Comparison of ENCODE assay signal across 8 cellular contexts in the genomic region with DNA sequence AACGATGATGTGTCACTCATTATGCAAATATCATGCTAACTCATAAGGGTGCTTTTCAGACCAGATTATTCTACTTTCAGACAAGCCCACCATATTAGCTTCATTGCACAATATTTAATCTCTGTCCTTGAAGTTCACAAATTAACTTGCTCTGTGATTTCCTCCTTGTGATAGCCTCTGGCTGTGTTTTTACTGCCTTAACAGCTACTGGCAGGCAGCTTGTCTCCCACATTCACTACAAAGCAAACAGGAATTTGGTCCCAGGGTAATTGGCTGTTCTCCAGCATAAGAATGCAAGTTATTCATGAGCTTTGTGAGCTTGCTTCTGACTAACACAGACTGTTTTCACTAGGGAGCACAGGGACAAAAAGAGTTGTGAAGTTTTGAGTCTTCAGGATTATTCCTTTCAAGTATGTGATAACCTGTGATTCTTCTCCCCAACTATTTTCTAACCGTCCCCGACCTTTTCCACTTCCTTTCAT.
DNase-seq lines count a peak whose midpoint lies in the region; ATAC-seq lines count a peak whose summit lies in the region.

No MANE protein-coding gene starts in this region.

- H3K4ac ChIP-seq in mesenchymal stem cell (ENCODE audit: low read depth in 1 of 2, low read length in 2 of 2), result no peak overlapping the region

- no peaks in the 10 kb centered on the region for H3K4me1 ChIP-seq in endocrine pancreas (ENCODE audit: control insufficient read depth, insufficient read depth, low read length)
- peaks cover 2% of the 10 kb centered on the region for H3K4me1 ChIP-seq in mesenchymal stem cell (ENCODE audit: control insufficient read depth, insufficient read depth, low read depth, low read length)

- CTCF ChIA-PET in activated naive CD4-positive, alpha-beta T cell treated with anti-CD3 and anti-CD28 coated beads, Interleukin-2, amount 10 ng/mL, durations not matched to agents 7 days and 5 days (lab: Charles Lee), result interaction anchor here (1.4 kb wide), 1 partner anchor 24 kb away, joined by 8 read pairs; no protein-coding TSS in a partner anchor
- CTCF ChIA-PET in activated CD4-positive, alpha-beta memory T cell treated with anti-CD3 and anti-CD28 coated beads for 36 hours (lab: Charles Lee), result interaction anchor here (1.2 to 1.5 kb wide), 2 partner anchors 34 to 51 kb away, joined by 3 to 6 read pairs; no protein-coding TSS in a partner anchor

- H3K27me3 ChIP-seq in H7 (ENCODE audit: control insufficient read depth, insufficient read depth, low read length), result no peaks in the 10 kb centered on the region
- no peaks in the 10 kb centered on the region for H3K27me3 ChIP-seq in endocrine pancreas (ENCODE audit: control insufficient read depth, insufficient read depth, low read length)
- H3K27me3 ChIP-seq in mesenchymal stem cell (ENCODE audit: control insufficient read depth in 1 of 2, insufficient read depth in 1 of 2, low read length in 2 of 2), result no peaks in the 10 kb centered on the region

- no peak overlapping the region for H3K27ac Mint-ChIP-seq in activated naive CD4-positive, alpha-beta T cell treated with anti-CD3 and anti-CD28 coated beads, Interleukin-2, amount 10 ng/mL, durations not matched to agents 7 days and 5 days
- H3K27ac Mint-ChIP-seq in activated CD4-positive, alpha-beta memory T cell treated with anti-CD3 and anti-CD28 coated beads for 36 hours, result no peak overlapping the region

- no peak for ATAC-seq in HG03469 (IDR thresholded peaks at IDR 0.05; ENCODE audit: unreplicated experiment)

- no peak overlapping the region for H2BK5ac ChIP-seq in mesenchymal stem cell (ENCODE audit: low read depth, low read length, poor library complexity, severe bottlenecking)

- H3K4me3 ChIP-seq in H7 (ENCODE audit: insufficient read depth, low read depth, low read length) (no peak overlapping the region), endocrine pancreas (ENCODE audit: control insufficient read depth, insufficient read depth, low read length) (peak overlapping the region; percentile 12), mesenchymal stem cell (ENCODE audit: insufficient read depth in 1 of 2, low read depth in 1 of 2, low read length in 2 of 2) (peak overlapping the region in 1 of 2 experiments; percentile 48)

- no peaks in the 10 kb centered on the region for H3K36me3 Mint-ChIP-seq in activated naive CD4-positive, alpha-beta T cell treated with anti-CD3 and anti-CD28 coated beads, Interleukin-2, amount 10 ng/mL, durations not matched to agents 7 days and 5 days
- peaks cover 2% of the 10 kb centered on the region for H3K36me3 Mint-ChIP-seq in activated CD4-positive, alpha-beta memory T cell treated with anti-CD3 and anti-CD28 coated beads for 36 hours

- H3K14ac ChIP-seq in mesenchymal stem cell (ENCODE audit: low read length in 2 of 2), result no peak overlapping the region

- H3K4me1 Mint-ChIP-seq in activated naive CD4-positive, alpha-beta T cell treated with anti-CD3 and anti-CD28 coated beads, Interleukin-2, amount 10 ng/mL, durations not matched to agents 7 days and 5 days, result peaks cover 19% of the 10 kb centered on the region
- H3K4me1 Mint-ChIP-seq in activated CD4-positive, alpha-beta memory T cell treated with anti-CD3 and anti-CD28 coated beads for 36 hours (ENCODE audit: low read depth), result peaks cover 33% of the 10 kb centered on the region

- H3K36me3 ChIP-seq in H7 (replicated peaks; ENCODE audit: control insufficient read depth, insufficient read depth, low read length), result no peaks in the 10 kb centered on the region
- H3K36me3 ChIP-seq in endocrine pancreas (ENCODE audit: control insufficient read depth, insufficient read depth, low read length), result no peaks in the 10 kb centered on the region
- H3K36me3 ChIP-seq in mesenchymal stem cell (ENCODE audit: control insufficient read depth in 1 of 2, insufficient read depth in 2 of 2, low read depth in 1 of 2, low read length in 2 of 2), result no peaks in the 10 kb centered on the region

- no peak overlapping the region for H4K8ac ChIP-seq in mesenchymal stem cell (ENCODE audit: low read length)

- 19% methylated on average over 3 of the region's 3 CpGs for WGBS in mesenchymal stem cell

- H3K9me3 Mint-ChIP-seq in activated naive CD4-positive, alpha-beta T cell treated with anti-CD3 and anti-CD28 coated beads, Interleukin-2, amount 10 ng/mL, durations not matched to agents 7 days and 5 days, result peaks cover 22% of the 10 kb centered on the region
- peaks cover 15% of the 10 kb centered on the region for H3K9me3 Mint-ChIP-seq in activated CD4-positive, alpha-beta memory T cell treated with anti-CD3 and anti-CD28 coated beads for 36 hours

- H3K9me3 ChIP-seq in endocrine pancreas (ENCODE audit: control insufficient read depth, low read length), result no peaks in the 10 kb centered on the region
- H3K9me3 ChIP-seq in mesenchymal stem cell (ENCODE audit: control insufficient read depth, low read length), result peaks cover 6% of the 10 kb centered on the region

- no peak overlapping the region for H4K91ac ChIP-seq in mesenchymal stem cell (ENCODE audit: low read length)

- peak overlapping the region; percentile 89 for H3K27ac ChIP-seq in mesenchymal stem cell (ENCODE audit: low read length, poor library complexity, severe bottlenecking)

- H3K18ac ChIP-seq in mesenchymal stem cell (ENCODE audit: low read depth in 1 of 2, low read length in 2 of 2), result no peak overlapping the region

- H3K79me1 ChIP-seq in mesenchymal stem cell (replicated peaks; ENCODE audit: low read length, poor library complexity, severe bottlenecking), result no peaks in the 10 kb centered on the region

- DNase-seq in A172 (ENCODE audit: low spot score) (peak; percentile 97), H7 (peak; percentile 65), OCI-M1 (lab: John Stamatoyannopoulos, UW) (peak; percentile 45), mesenchymal stem cell (peak; percentile 91)
- no peak for DNase-seq in activated naive CD4-positive, alpha-beta T cell treated with anti-CD3 and anti-CD28 coated beads, Interleukin-2, amount 10 ng/mL, durations not matched to agents 7 days and 5 days
- DNase-seq in activated CD4-positive, alpha-beta memory T cell treated with anti-CD3 and anti-CD28 coated beads for 36 hours, result no peak

- no peak overlapping the region for H2BK12ac ChIP-seq in mesenchymal stem cell (ENCODE audit: low read length in 2 of 2)

- intact Hi-C loops in activated CD4-positive, alpha-beta memory T cell treated with anti-CD3 and anti-CD28 coated beads for 36 hours (cut with micrococcal nuclease), result no loop called here

- no peak overlapping the region for H2BK120ac ChIP-seq in mesenchymal stem cell (ENCODE audit: low read depth, low read length)

- H2AK5ac ChIP-seq in mesenchymal stem cell (ENCODE audit: low read length, severe bottlenecking), result no peak overlapping the region

- H2AFZ ChIP-seq in mesenchymal stem cell (ENCODE audit: low read depth, low read length), result no peak overlapping the region

- no peak overlapping the region for H3K23ac ChIP-seq in mesenchymal stem cell (ENCODE audit: low read length in 2 of 2)

- H3K4me3 Mint-ChIP-seq in activated naive CD4-positive, alpha-beta T cell treated with anti-CD3 and anti-CD28 coated beads, Interleukin-2, amount 10 ng/mL, durations not matched to agents 7 days and 5 days, result no peak overlapping the region
- H3K4me3 Mint-ChIP-seq in activated CD4-positive, alpha-beta memory T cell treated with anti-CD3 and anti-CD28 coated beads for 36 hours, result no peak overlapping the region

- H3K4me2 ChIP-seq in mesenchymal stem cell (ENCODE audit: low read length, poor library complexity, severe bottlenecking), result no peak overlapping the region

- no peak overlapping the region for H3K9ac ChIP-seq in endocrine pancreas (ENCODE audit: control insufficient read depth, insufficient read depth, low read length)
- H3K9ac ChIP-seq in mesenchymal stem cell (ENCODE audit: low read length), result peak overlapping the region; percentile 81

- H2BK15ac ChIP-seq in mesenchymal stem cell (ENCODE audit: low read depth, poor library complexity, severe bottlenecking), result no peak overlapping the region

- no peaks in the 10 kb centered on the region for H3K27me3 Mint-ChIP-seq in activated naive CD4-positive, alpha-beta T cell treated with anti-CD3 and anti-CD28 coated beads, Interleukin-2, amount 10 ng/mL, durations not matched to agents 7 days and 5 days
- H3K27me3 Mint-ChIP-seq in activated CD4-positive, alpha-beta memory T cell treated with anti-CD3 and anti-CD28 coated beads for 36 hours, result no peaks in the 10 kb centered on the region

- POLR2A ChIA-PET in activated CD4-positive, alpha-beta memory T cell treated with anti-CD3 and anti-CD28 coated beads for 36 hours (lab: Charles Lee), result no interaction called here

Comparison
In these comparisons a context has a peak if more than half of its experiments do, and no peak if none do; other contexts are left out.
1. DNase-seq: peak in A172 (single experiment), H7 (single experiment), OCI-M1 (single experiment) and mesenchymal stem cell (single experiment); none in activated naive CD4-positive, alpha-beta T cell treated with anti-CD3 and anti-CD28 coated beads, Interleukin-2, amount 10 ng/mL, durations not matched to agents 7 days and 5 days (single experiment) and activated CD4-positive, alpha-beta memory T cell treated with anti-CD3 and anti-CD28 coated beads for 36 hours (single experiment).